In the genomic region with DNA sequence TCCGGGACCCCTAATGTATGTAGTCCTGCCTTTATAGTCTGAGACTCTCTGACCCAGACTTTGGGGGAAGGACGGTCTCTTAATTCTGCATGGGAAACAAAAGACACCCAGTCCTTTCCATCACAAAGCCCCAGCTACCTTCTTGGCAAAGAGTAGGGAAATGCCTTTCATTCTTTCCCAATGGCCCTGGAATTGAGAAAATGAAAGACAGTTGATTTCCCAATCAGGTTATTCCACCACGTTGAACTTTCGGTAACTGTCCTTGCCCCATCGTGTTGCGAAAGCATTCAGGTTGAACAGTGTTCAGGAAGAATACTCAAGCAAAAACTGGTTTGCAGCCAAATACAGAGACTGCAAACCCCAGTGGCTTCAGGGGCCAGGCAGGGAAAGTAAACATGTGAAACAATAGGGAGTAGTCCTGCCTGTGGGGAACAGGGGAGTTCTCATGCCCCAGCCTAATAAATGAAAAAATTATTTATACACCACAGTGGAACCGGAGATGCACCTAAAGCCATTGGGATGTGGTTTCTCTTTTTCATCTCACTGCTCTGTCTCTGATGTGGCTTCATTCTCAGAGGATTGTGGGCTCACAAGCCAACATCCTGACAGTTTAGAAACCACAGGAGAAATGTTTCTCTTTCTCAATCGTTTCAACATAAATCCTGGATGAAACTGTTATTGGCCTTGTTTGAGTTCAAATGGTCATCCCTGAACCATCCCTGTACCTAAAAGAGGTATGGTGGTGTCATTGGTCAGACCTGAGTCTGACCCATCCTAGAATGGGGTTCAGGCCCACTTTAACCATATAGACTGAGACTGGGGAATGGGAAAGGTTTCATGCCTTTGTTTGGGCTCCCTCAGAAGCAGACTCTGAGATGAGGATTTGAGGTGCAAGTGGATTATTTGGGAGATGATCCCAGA, we compare ENCODE assay signal across 8 cellular contexts. TPM values are rescaled to one million over a fixed set of nuclear protein-coding genes. Genes with fewer than 3 reads are reported as not detected.
DNase-seq lines count a peak whose midpoint lies in the region; ATAC-seq and TF ChIP-seq lines count a peak whose summit lies in the region.

No MANE protein-coding gene starts in this region.

- H3K9me3 Mint-ChIP-seq in naive thymus-derived CD8-positive, alpha-beta T cell, result peaks cover 0 to 2% (median 0%) of the 10 kb centered on the region in 9 donors

- peaks cover 10 to 28% (median 24%) of the 10 kb centered on the region in 4 donors for H3K4me1 Mint-ChIP-seq in naive thymus-derived CD8-positive, alpha-beta T cell

- H3K4me3 ChIP-seq in HL-60 (replicated peaks; ENCODE audit: insufficient read depth, low read length), result no peak overlapping the region
- H3K4me3 ChIP-seq in epithelial cell of proximal tubule (ENCODE audit: low read depth, low read length), result no peak overlapping the region

- ATAC-seq in SK-N-SH treated with all-trans-retinoic acid at 6 μM for 48 hours, result peak; percentile 26; the same call in 2 of the 3 replicates
- peak; percentile 65 to 92 for ATAC-seq in naive thymus-derived CD8-positive, alpha-beta T cell
- no peak for ATAC-seq in GM18868 (IDR thresholded peaks at IDR 0.05; ENCODE audit: unreplicated experiment)

- DNase-seq in AG08395 (ENCODE audit: low spot score) (peak; percentile 76), HL-60 (ENCODE audit: low read depth in 1 of 2, low spot score in 1 of 2) (peak; percentile 97 to 98), epithelial cell of proximal tubule (ENCODE audit: low read depth) (peak; percentile 97), NCI-H526 (lab: John Stamatoyannopoulos, UW) (no peak), NCI-H187 (lab: John Stamatoyannopoulos, UW) (no peak)
- DNase-seq in naive thymus-derived CD8-positive, alpha-beta T cell, result peak in 6 of 10 donors; percentile 13 to 69 (median 38)

- H3K4me3 Mint-ChIP-seq in naive thymus-derived CD8-positive, alpha-beta T cell, result peak overlapping the region in 9 of 10 donors; percentile 42 to 76 (median 58)

- no peak for TF ChIP-seq CTCF in HL-60 (IDR thresholded peaks at IDR 0.05; ENCODE audit: insufficient read depth, low read length)
- TF ChIP-seq CTCF in epithelial cell of proximal tubule (conservative IDR thresholded peaks at IDR 0.05; ENCODE audit: low read depth, low read length), result no peak

- POLR2A ChIA-PET in naive thymus-derived CD8-positive, alpha-beta T cell (lab: Charles Lee), result interaction anchor here (0.7 kb wide), 3 partner anchors 28 to 55 kb away, joined by 3 to 4 read pairs (median 4); partner anchors contain the start of gene B4GALT5

- H3K36me3 Mint-ChIP-seq in naive thymus-derived CD8-positive, alpha-beta T cell, result no peaks in the 10 kb centered on the region

- no peaks in the 10 kb centered on the region for H3K27me3 ChIP-seq in HL-60 (ENCODE audit: insufficient read depth, poor library complexity, severe bottlenecking)

- peaks cover 27 to 71% (median 40%) of the 10 kb centered on the region in 5 donors for H3K27me3 Mint-ChIP-seq in naive thymus-derived CD8-positive, alpha-beta T cell

- peak overlapping the region in 1 of 10 donors; percentile 53 for H3K27ac Mint-ChIP-seq in naive thymus-derived CD8-positive, alpha-beta T cell

- H3K27ac ChIP-seq in HL-60 (replicated peaks), result peak overlapping the region; percentile 87

TF ChIP-seq in SK-N-SH treated with all-trans-retinoic acid at 6 μM for 48 hours, 23 proteins besides CTCF, POLR2A, EP300 and RAD21:
- no peak for TF ChIP-seq BACH2 (CRISPR knock-in tag; IDR thresholded peaks at IDR 0.05; ENCODE audit: borderline replicate concordance)
- TF ChIP-seq RARB (CRISPR knock-in tag; IDR thresholded peaks at IDR 0.05), result no peak
- no peak for TF ChIP-seq ISL1 (CRISPR knock-in tag; IDR thresholded peaks at IDR 0.05)
- TF ChIP-seq ZNF8 (CRISPR knock-in tag; IDR thresholded peaks at IDR 0.05), result no peak
- no peak for TF ChIP-seq ZNF70 (CRISPR knock-in tag; IDR thresholded peaks at IDR 0.05)
- no peak for TF ChIP-seq GLIS3 (CRISPR knock-in tag; IDR thresholded peaks at IDR 0.05)
- no peak for TF ChIP-seq CSDC2 (CRISPR knock-in tag; IDR thresholded peaks at IDR 0.05)
- no peak for TF ChIP-seq ESRRG (CRISPR knock-in tag; IDR thresholded peaks at IDR 0.05)
- TF ChIP-seq, protein P1, sequence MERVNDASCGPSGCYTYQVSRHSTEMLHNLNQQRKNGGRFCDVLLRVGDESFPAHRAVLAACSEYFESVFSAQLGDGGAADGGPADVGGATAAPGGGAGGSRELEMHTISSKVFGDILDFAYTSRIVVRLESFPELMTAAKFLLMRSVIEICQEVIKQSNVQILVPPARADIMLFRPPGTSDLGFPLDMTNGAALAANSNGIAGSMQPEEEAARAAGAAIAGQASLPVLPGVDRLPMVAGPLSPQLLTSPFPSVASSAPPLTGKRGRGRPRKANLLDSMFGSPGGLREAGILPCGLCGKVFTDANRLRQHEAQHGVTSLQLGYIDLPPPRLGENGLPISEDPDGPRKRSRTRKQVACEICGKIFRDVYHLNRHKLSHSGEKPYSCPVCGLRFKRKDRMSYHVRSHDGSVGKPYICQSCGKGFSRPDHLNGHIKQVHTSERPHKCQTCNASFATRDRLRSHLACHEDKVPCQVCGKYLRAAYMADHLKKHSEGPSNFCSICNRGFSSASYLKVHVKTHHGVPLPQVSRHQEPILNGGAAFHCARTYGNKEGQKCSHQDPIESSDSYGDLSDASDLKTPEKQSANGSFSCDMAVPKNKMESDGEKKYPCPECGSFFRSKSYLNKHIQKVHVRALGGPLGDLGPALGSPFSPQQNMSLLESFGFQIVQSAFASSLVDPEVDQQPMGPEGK (CRISPR knock-in tag; IDR thresholded peaks at IDR 0.05; ENCODE audit: borderline replicate concordance), result no peak
- TF ChIP-seq TOX (CRISPR knock-in tag; IDR thresholded peaks at IDR 0.05; ENCODE audit: borderline replicate concordance), result no peak
- TF ChIP-seq ZNF565 (CRISPR knock-in tag; conservative IDR thresholded peaks at IDR 0.05; ENCODE audit: low read depth), result no peak
- TF ChIP-seq, protein P2, sequence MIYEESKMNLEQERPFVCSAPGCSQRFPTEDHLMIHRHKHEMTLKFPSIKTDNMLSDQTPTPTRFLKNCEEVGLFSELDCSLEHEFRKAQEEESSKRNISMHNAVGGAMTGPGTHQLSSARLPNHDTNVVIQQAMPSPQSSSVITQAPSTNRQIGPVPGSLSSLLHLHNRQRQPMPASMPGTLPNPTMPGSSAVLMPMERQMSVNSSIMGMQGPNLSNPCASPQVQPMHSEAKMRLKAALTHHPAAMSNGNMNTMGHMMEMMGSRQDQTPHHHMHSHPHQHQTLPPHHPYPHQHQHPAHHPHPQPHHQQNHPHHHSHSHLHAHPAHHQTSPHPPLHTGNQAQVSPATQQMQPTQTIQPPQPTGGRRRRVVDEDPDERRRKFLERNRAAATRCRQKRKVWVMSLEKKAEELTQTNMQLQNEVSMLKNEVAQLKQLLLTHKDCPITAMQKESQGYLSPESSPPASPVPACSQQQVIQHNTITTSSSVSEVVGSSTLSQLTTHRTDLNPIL (CRISPR knock-in tag; IDR thresholded peaks at IDR 0.05; ENCODE audit: low read depth), result no peak
- TF ChIP-seq ZFP3 (CRISPR knock-in tag; IDR thresholded peaks at IDR 0.05), result no peak
- TF ChIP-seq ZFP30 (CRISPR knock-in tag; IDR thresholded peaks at IDR 0.05), result no peak
- TF ChIP-seq SNAI2 (CRISPR knock-in tag; IDR thresholded peaks at IDR 0.05), result no peak
- TF ChIP-seq, protein P3, sequence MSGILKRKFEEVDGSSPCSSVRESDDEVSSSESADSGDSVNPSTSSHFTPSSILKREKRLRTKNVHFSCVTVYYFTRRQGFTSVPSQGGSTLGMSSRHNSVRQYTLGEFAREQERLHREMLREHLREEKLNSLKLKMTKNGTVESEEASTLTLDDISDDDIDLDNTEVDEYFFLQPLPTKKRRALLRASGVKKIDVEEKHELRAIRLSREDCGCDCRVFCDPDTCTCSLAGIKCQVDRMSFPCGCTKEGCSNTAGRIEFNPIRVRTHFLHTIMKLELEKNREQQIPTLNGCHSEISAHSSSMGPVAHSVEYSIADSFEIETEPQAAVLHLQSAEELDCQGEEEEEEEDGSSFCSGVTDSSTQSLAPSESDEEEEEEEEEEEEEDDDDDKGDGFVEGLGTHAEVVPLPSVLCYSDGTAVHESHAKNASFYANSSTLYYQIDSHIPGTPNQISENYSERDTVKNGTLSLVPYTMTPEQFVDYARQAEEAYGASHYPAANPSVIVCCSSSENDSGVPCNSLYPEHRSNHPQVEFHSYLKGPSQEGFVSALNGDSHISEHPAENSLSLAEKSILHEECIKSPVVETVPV (CRISPR knock-in tag; IDR thresholded peaks at IDR 0.05), result no peak
- TF ChIP-seq OSR1 (CRISPR knock-in tag; IDR thresholded peaks at IDR 0.05), result no peak
- no peak for TF ChIP-seq ZC3H10 (CRISPR knock-in tag; IDR thresholded peaks at IDR 0.05)

RNA-seq across cellular contexts. Expression of gene SLC9A8, which starts 44.2 kb away (rescaled TPM):
- 4.2 and 5.6 TPM in 2 replicates for total RNA-seq in epithelial cell of proximal tubule
- total RNA-seq in naive thymus-derived CD8-positive, alpha-beta T cell, result 10 to 100 TPM; 28.3 to 29.3 TPM
- polyA plus RNA-seq in naive thymus-derived CD8-positive, alpha-beta T cell, result 1 to 10 TPM; 4.7 to 9.0 (median 6.0) TPM

RNA-seq across cellular contexts. Expression of gene B4GALT5, which starts 54.8 kb away (rescaled TPM):
- total RNA-seq in epithelial cell of proximal tubule, result 27.4 and 28.4 TPM in 2 replicates
- 1 to 10 TPM; 6.0 to 6.8 TPM for total RNA-seq in naive thymus-derived CD8-positive, alpha-beta T cell
- polyA plus RNA-seq in naive thymus-derived CD8-positive, alpha-beta T cell, result 1 to 10 TPM in 1 of 3 donors, under 1 TPM in 2; 0.34 to 1.4 (median 0.73) TPM

Comparison
In these comparisons a context has a peak if more than half of its experiments do, and no peak if none do; other contexts are left out.
1. DNase-seq: peak in AG08395 (single experiment), HL-60 (2 of 2), epithelial cell of proximal tubule (single experiment) and naive thymus-derived CD8-positive, alpha-beta T cell (6 of 10); none in NCI-H526 (0 of 2) and NCI-H187 (0 of 2).